Comparison of ENCODE assay signal across 17 cellular contexts in genomic region chrX:30183554-30183953, GRCh38. TPM values are rescaled to one million over a fixed set of nuclear protein-coding genes. Genes with fewer than 3 reads are reported as not detected.
DNase-seq lines count a peak whose midpoint lies in the region; ATAC-seq, FAIRE-seq and TF ChIP-seq lines count a peak whose summit lies in the region.
"Had no signal": no experiment of that assay in that cellular context is flagged by ENCODE, and none has a peak within 500 bp of the region (broad histone marks: within the 10 kb centered on the region; RNA-seq: fewer than 3 reads in every experiment).

No MANE protein-coding gene starts in this region.

- no peak overlapping the region for H3K18ac ChIP-seq in IMR-90 (ENCODE audit: low read depth, low read length)

- TF ChIP-seq CTCF in A549 (IDR thresholded peaks at IDR 0.05), result no peak
- TF ChIP-seq CTCF in IMR-90 (conservative IDR thresholded peaks at IDR 0.05; ENCODE audit: low read depth, low read length), result no peak
- no peak for TF ChIP-seq CTCF in fibroblast of villous mesenchyme (IDR thresholded peaks at IDR 0.05; ENCODE audit: insufficient read depth, low read depth, low read length)

- H3K4me2 ChIP-seq in A549 (no peak overlapping the region), IMR-90 (ENCODE audit: low read depth, low read length) (no peak overlapping the region)

- peaks cover 7% of the 10 kb centered on the region for H3K27me3 ChIP-seq in IMR-90 (ENCODE audit: control insufficient read depth, insufficient read depth, low read length)
- H3K27me3 ChIP-seq: BE2C had no signal

- TF ChIP-seq RAD21 in A549 (conservative IDR thresholded peaks at IDR 0.05 in 1 of 2, IDR thresholded peaks at IDR 0.05 in 1 of 2) (no peak), IMR-90 (IDR thresholded peaks at IDR 0.05; ENCODE audit: low read length) (no peak)

- dilution Hi-C loops in IMR-90 (cut with HindIII; ENCODE audit: low sequenced_read_pairs, unreplicated experiment), result no loop called here

- no peak overlapping the region for H3K27ac Mint-ChIP-seq in activated T-helper 2 cell treated with anti-CD3 and anti-CD28 coated beads, Interferon-gamma antibody, Interleukin-2, Interleukin-4, amounts not matched to agents 10 μg/mL and 5 μg/mL and 100 μg/mL, durations not matched to agents 14 hours and 24 hours and 36 hours
- H3K27ac Mint-ChIP-seq: CD4-positive, alpha-beta memory T cell had no signal

- CTCF ChIA-PET in A549 (lab: Yijun Ruan, JAX) (no interaction called here), IMR-90 (lab: Yijun Ruan, JAX) (no interaction called here)

- no peak overlapping the region for H3K4me3 ChIP-seq in A549
- no peak overlapping the region for H3K4me3 ChIP-seq in IMR-90 (ENCODE audit: insufficient read depth, low read depth, low read length)
- no peak overlapping the region for H3K4me3 ChIP-seq in fibroblast of villous mesenchyme (ENCODE audit: low read depth, low read length)
- H3K4me3 ChIP-seq: GM23248 had no signal

- H3K27ac ChIP-seq in A549 (no peak overlapping the region), IMR-90 (ENCODE audit: insufficient read depth, low read length) (no peak overlapping the region)
- H3K27ac ChIP-seq: C4-2B, GM23248 had no signal

- DNase-seq in A549 (ENCODE audit: low read depth in 1 of 2, low spot score in 1 of 2) (no peak), IMR-90 (peak; percentile 1), fibroblast of villous mesenchyme (ENCODE audit: low read depth) (peak; percentile 21), NCI-H1092 (lab: John Stamatoyannopoulos, UW) (no peak), germinal center (ENCODE audit: low spot score) (no peak), cerebellar cortex (ENCODE audit: low spot score) (no peak)
- DNase-seq in activated T-helper 2 cell treated with anti-CD3 and anti-CD28 coated beads, Interferon-gamma antibody, Interleukin-2, Interleukin-4, amounts not matched to agents 10 μg/mL and 5 μg/mL and 100 μg/mL, durations not matched to agents 14 hours and 24 hours and 36 hours (ENCODE audit: low spot score), result no peak
- DNase-seq: 8988T; BE2C; CD4-positive, alpha-beta memory T cell; DND-41; GM23248; H7 had no signal

- H2BK120ac ChIP-seq in IMR-90 (ENCODE audit: low read depth, low read length), result no peak overlapping the region

- H3K14ac ChIP-seq in IMR-90 (replicated peaks; ENCODE audit: low read depth, low read length), result no peak overlapping the region

- no peak overlapping the region for H3K4ac ChIP-seq in IMR-90 (ENCODE audit: low read depth, low read length)

- H3K23ac ChIP-seq in IMR-90 (ENCODE audit: low read depth, low read length), result no peak overlapping the region

- in situ Hi-C loops in IMR-90 (cut with MboI; ENCODE audit: low sequenced_read_pairs), result no loop called here

- H3K56ac ChIP-seq in IMR-90 (ENCODE audit: extremely low read depth, insufficient read depth, low read length), result no peak overlapping the region

- ATAC-seq in A549 (no peak), IMR-90 (ENCODE audit: low read depth) (no peak), SK-N-SH treated with all-trans-retinoic acid at 6 μM for 48 hours (peak; percentile 40; the same call in 2 of the 3 replicates)

- H2AK9ac ChIP-seq in IMR-90 (replicated peaks; ENCODE audit: low read depth, low read length, poor library complexity), result no peak overlapping the region

- no peak overlapping the region for H4K91ac ChIP-seq in IMR-90 (ENCODE audit: insufficient read depth, low read depth, low read length)

- H4K20me1 ChIP-seq in IMR-90 (ENCODE audit: insufficient read depth, low read length), result no peaks in the 10 kb centered on the region

- no peaks in the 10 kb centered on the region for H3K36me3 Mint-ChIP-seq in activated T-helper 2 cell treated with anti-CD3 and anti-CD28 coated beads, Interferon-gamma antibody, Interleukin-2, Interleukin-4, amounts not matched to agents 10 μg/mL and 5 μg/mL and 100 μg/mL, durations not matched to agents 14 hours and 24 hours and 36 hours (ENCODE audit: low read depth)
- H3K36me3 Mint-ChIP-seq: CD4-positive, alpha-beta memory T cell had no signal

- BruUV-seq in IMR-90 (replicated peaks; lab: Mats Ljungman, UMichigan), result no TSS peak

- H2BK20ac ChIP-seq in IMR-90 (ENCODE audit: low read depth, low read length), result no peak overlapping the region

- no peaks in the 10 kb centered on the region for H3K9me3 ChIP-seq in A549
- no peaks in the 10 kb centered on the region for H3K9me3 ChIP-seq in IMR-90 (ENCODE audit: control insufficient read depth, insufficient read depth, low read length)
- H3K9me3 ChIP-seq: BE2C had no signal

- H3K79me1 ChIP-seq in IMR-90 (ENCODE audit: low read depth in 1 of 2, low read length in 2 of 2), result no peaks in the 10 kb centered on the region

- no peaks in the 10 kb centered on the region for H3K9me1 ChIP-seq in IMR-90 (ENCODE audit: insufficient read depth, low read length)

- H3K27me3 Mint-ChIP-seq in activated T-helper 2 cell treated with anti-CD3 and anti-CD28 coated beads, Interferon-gamma antibody, Interleukin-2, Interleukin-4, amounts not matched to agents 10 μg/mL and 5 μg/mL and 100 μg/mL, durations not matched to agents 14 hours and 24 hours and 36 hours (ENCODE audit: low read depth), result no peaks in the 10 kb centered on the region

- no peak overlapping the region for H2BK15ac ChIP-seq in IMR-90 (ENCODE audit: low read depth, low read length)

- H3K4me3 Mint-ChIP-seq in activated T-helper 2 cell treated with anti-CD3 and anti-CD28 coated beads, Interferon-gamma antibody, Interleukin-2, Interleukin-4, amounts not matched to agents 10 μg/mL and 5 μg/mL and 100 μg/mL, durations not matched to agents 14 hours and 24 hours and 36 hours (ENCODE audit: low read depth), result no peak overlapping the region
- H3K4me3 Mint-ChIP-seq: CD4-positive, alpha-beta memory T cell had no signal

- H2AFZ ChIP-seq in IMR-90 (replicated peaks; ENCODE audit: low read length, poor library complexity), result no peak overlapping the region
- H2AFZ ChIP-seq: GM23248 had no signal

- 23% methylated on average over 3 of the region's 3 CpGs for WGBS in A549 (ENCODE audit: missing lambda C conversion rate)
- no CpG with 5 or more reads among the region's 3 CpGs for WGBS in IMR-90 (ENCODE audit: extremely low coverage in 2 of 2, insufficient read length in 1 of 2), 2 experiments

- no peak overlapping the region for H4K8ac ChIP-seq in IMR-90 (ENCODE audit: low read depth in 2 of 2, low read length in 2 of 2)

- no peaks in the 10 kb centered on the region for H3K36me3 ChIP-seq in IMR-90 (ENCODE audit: control insufficient read depth, insufficient read depth, low read length)
- H3K36me3 ChIP-seq: BE2C had no signal

- H2BK5ac ChIP-seq in IMR-90 (ENCODE audit: low read depth, low read length, poor library complexity, severe bottlenecking), result no peak overlapping the region

- H3K4me1 ChIP-seq in A549 (no peaks in the 10 kb centered on the region), IMR-90 (ENCODE audit: control insufficient read depth, insufficient read depth, low read length) (no peaks in the 10 kb centered on the region)
- H3K4me1 ChIP-seq: BE2C had no signal

- no peak for TF ChIP-seq EP300 in A549 (IDR thresholded peaks at IDR 0.05)

- no peaks in the 10 kb centered on the region for H3K4me1 Mint-ChIP-seq in activated T-helper 2 cell treated with anti-CD3 and anti-CD28 coated beads, Interferon-gamma antibody, Interleukin-2, Interleukin-4, amounts not matched to agents 10 μg/mL and 5 μg/mL and 100 μg/mL, durations not matched to agents 14 hours and 24 hours and 36 hours (ENCODE audit: low read depth)
- H3K4me1 Mint-ChIP-seq: CD4-positive, alpha-beta memory T cell had no signal

- POLR2A ChIA-PET in A549 (lab: Yijun Ruan, JAX), result no interaction called here
- POLR2A ChIA-PET in IMR-90 (lab: Charles Lee; ENCODE audit: unreplicated experiment), result no interaction called here

- H2AK5ac ChIP-seq in IMR-90 (ENCODE audit: low read depth, low read length), result no peak overlapping the region

- H4K5ac ChIP-seq in IMR-90 (ENCODE audit: low read depth, low read length), result no peak overlapping the region

- intact Hi-C loops in IMR-90 (cut with micrococcal nuclease), result no loop called here
- intact Hi-C loops in activated T-helper 2 cell treated with anti-CD3 and anti-CD28 coated beads, Interferon-gamma antibody, Interleukin-2, Interleukin-4, amounts not matched to agents 10 μg/mL and 5 μg/mL and 100 μg/mL, durations not matched to agents 14 hours and 24 hours and 36 hours (cut with micrococcal nuclease), result no loop called here

- no peaks in the 10 kb centered on the region for H3K9me3 Mint-ChIP-seq in activated T-helper 2 cell treated with anti-CD3 and anti-CD28 coated beads, Interferon-gamma antibody, Interleukin-2, Interleukin-4, amounts not matched to agents 10 μg/mL and 5 μg/mL and 100 μg/mL, durations not matched to agents 14 hours and 24 hours and 36 hours

- no peak overlapping the region for H3K9ac ChIP-seq in IMR-90 (ENCODE audit: low read depth, low read length)
- H3K9ac ChIP-seq: GM23248 had no signal

- TF ChIP-seq POLR2A in A549 (IDR thresholded peaks at IDR 0.05; ENCODE audit: low read length) (no peak), IMR-90 (IDR thresholded peaks at IDR 0.05; ENCODE audit: low read depth, low read length) (no peak)

- FAIRE-seq in A549 (lab: Jason Lieb, UNC), result peak; percentile 49
- FAIRE-seq: D721Med had no signal

RNA-seq across cellular contexts. Expression of gene MAGEB2, which starts 31.8 kb away (rescaled TPM):
- 0.04 and 0.07 TPM in 2 replicates for polyA plus RNA-seq in A549 (2011; rRNA removed)
- polyA plus RNA-seq in A549 (2012; cell fraction: cytosol; rRNA removed), result 0.03 and 0.04 TPM in 2 replicates
- not detected in 2 replicates for polyA plus RNA-seq in A549 (2012; cell fraction: nucleus; rRNA removed)
- not detected in 3 replicates for polyA plus RNA-seq in A549 (2017; fragmentation: RNase III; extraction: RNeasy Plus Mini Kit Qiagen cat#74134 plus additional on column Dnase treatment)
- not detected in 2 replicates for polyA minus RNA-seq in A549 (2011; rRNA and poly(A)+ RNA removed)
- not detected in 2 replicates for total RNA-seq in IMR-90 (2012; rRNA removed)
- polyA plus RNA-seq in IMR-90 (2012; rRNA removed), result not detected in 2 replicates
- polyA plus RNA-seq in IMR-90 (2012; cell fraction: cytosol; rRNA removed), result not detected in 2 replicates
- not detected in 2 replicates for polyA plus RNA-seq in IMR-90 (2012; cell fraction: nucleus; rRNA removed; ENCODE audit: low replicate concordance)
- 2.6 TPM in 1 of 2 replicates, not detected in the other for total RNA-seq in fibroblast of villous mesenchyme
- total RNA-seq in activated T-helper 2 cell treated with anti-CD3 and anti-CD28 coated beads, Interferon-gamma antibody, Interleukin-2, Interleukin-4, amounts not matched to agents 10 μg/mL and 5 μg/mL and 100 μg/mL, durations not matched to agents 14 hours and 24 hours and 36 hours, result not detected in 2 replicates
- total RNA-seq: CD4-positive, alpha-beta memory T cell; GM23248; HT-29 had no signal
- polyA plus RNA-seq: CD4-positive, alpha-beta memory T cell; GM23248 had no signal

RNA-seq across cellular contexts. Expression of gene MAGEB3, which starts 46.9 kb away (rescaled TPM):
- polyA plus RNA-seq in A549 (2011; rRNA removed) (not detected in 2 replicates), A549 (2017; fragmentation: RNase III; extraction: RNeasy Plus Mini Kit Qiagen cat#74134 plus additional on column Dnase treatment) (not detected in 3 replicates), IMR-90 (2012; rRNA removed) (not detected in 2 replicates)
- polyA plus RNA-seq in A549 (2012; cell fraction: cytosol; rRNA removed), result not detected in 2 replicates
- polyA plus RNA-seq in A549 (2012; cell fraction: nucleus; rRNA removed), result not detected in 2 replicates
- polyA minus RNA-seq in A549 (2011; rRNA and poly(A)+ RNA removed), result not detected in 2 replicates
- total RNA-seq in IMR-90 (2012; rRNA removed) (not detected in 2 replicates), fibroblast of villous mesenchyme (not detected in 2 replicates)
- polyA plus RNA-seq in IMR-90 (2012; cell fraction: cytosol; rRNA removed), result not detected in 2 replicates
- polyA plus RNA-seq in IMR-90 (2012; cell fraction: nucleus; rRNA removed; ENCODE audit: low replicate concordance), result not detected in 2 replicates
- total RNA-seq in activated T-helper 2 cell treated with anti-CD3 and anti-CD28 coated beads, Interferon-gamma antibody, Interleukin-2, Interleukin-4, amounts not matched to agents 10 μg/mL and 5 μg/mL and 100 μg/mL, durations not matched to agents 14 hours and 24 hours and 36 hours, result not detected in 2 replicates
- total RNA-seq: CD4-positive, alpha-beta memory T cell; GM23248; HT-29 had no signal
- polyA plus RNA-seq: CD4-positive, alpha-beta memory T cell; GM23248 had no signal

RNA-seq across cellular contexts. Expression of gene MAGEB4, which starts 58.2 kb away (rescaled TPM):
- polyA plus RNA-seq in A549 (2011; rRNA removed), result not detected in 2 replicates
- not detected in 2 replicates for polyA plus RNA-seq in A549 (2012; cell fraction: cytosol; rRNA removed)
- polyA plus RNA-seq in A549 (2012; cell fraction: nucleus; rRNA removed), result not detected in 2 replicates
- polyA plus RNA-seq in A549 (2017; fragmentation: RNase III; extraction: RNeasy Plus Mini Kit Qiagen cat#74134 plus additional on column Dnase treatment), result not detected in 3 replicates
- polyA minus RNA-seq in A549 (2011; rRNA and poly(A)+ RNA removed), result not detected in 2 replicates
- total RNA-seq in IMR-90 (2012; rRNA removed), result not detected in 2 replicates
- not detected in 2 replicates for polyA plus RNA-seq in IMR-90 (2012; rRNA removed)
- not detected in 2 replicates for polyA plus RNA-seq in IMR-90 (2012; cell fraction: cytosol; rRNA removed)
- not detected in 2 replicates for polyA plus RNA-seq in IMR-90 (2012; cell fraction: nucleus; rRNA removed; ENCODE audit: low replicate concordance)
- total RNA-seq in fibroblast of villous mesenchyme, result not detected in 2 replicates
- total RNA-seq in activated T-helper 2 cell treated with anti-CD3 and anti-CD28 coated beads, Interferon-gamma antibody, Interleukin-2, Interleukin-4, amounts not matched to agents 10 μg/mL and 5 μg/mL and 100 μg/mL, durations not matched to agents 14 hours and 24 hours and 36 hours, result not detected in 2 replicates
- total RNA-seq: CD4-positive, alpha-beta memory T cell; GM23248; H7; HT-29 had no signal
- polyA plus RNA-seq: CD4-positive, alpha-beta memory T cell; GM23248 had no signal

Comparison
In these comparisons a context has a peak if more than half of its experiments do, and no peak if none do; other contexts are left out.
1. DNase-seq: peak in IMR-90 (single experiment) and fibroblast of villous mesenchyme (single experiment); none in A549 (0 of 2), activated T-helper 2 cell treated with anti-CD3 and anti-CD28 coated beads, Interferon-gamma antibody, Interleukin-2, Interleukin-4, amounts not matched to agents 10 μg/mL and 5 μg/mL and 100 μg/mL, durations not matched to agents 14 hours and 24 hours and 36 hours (single experiment), NCI-H1092 (single experiment), germinal center (single experiment) and cerebellar cortex (single experiment).